ENCODE assay signal across 2 cellular contexts in genomic region chr17:41880130-41880529, GRCh38.
A peak's percentile ranks its signal among the peaks of the same experiment; 100 is the strongest.
TF ChIP-seq lines count a peak whose summit lies in the region.

No MANE protein-coding gene starts in this region.

TF ChIP-seq in liver, 16 proteins besides CTCF, POLR2A, EP300 and RAD21:
- no peak for TF ChIP-seq SP1 (IDR thresholded peaks at IDR 0.05)
- TF ChIP-seq FOXA2 (IDR thresholded peaks at IDR 0.05) = no peak
- TF ChIP-seq ATF3 (IDR thresholded peaks at IDR 0.05) = no peak
- no peak for TF ChIP-seq EGR1 (IDR thresholded peaks at IDR 0.05; ENCODE audit: low read depth in 2 of 2)
- no peak for TF ChIP-seq HNF4G (IDR thresholded peaks at IDR 0.05)
- TF ChIP-seq ZBTB33 (IDR thresholded peaks at IDR 0.05) = no peak
- TF ChIP-seq JUND (IDR thresholded peaks at IDR 0.05) = no peak
- TF ChIP-seq GABPA (IDR thresholded peaks at IDR 0.05 in 1 of 2, conservative IDR thresholded peaks at IDR 0.05 in 1 of 2) = no peak
- peak; percentile 33 to 54 for TF ChIP-seq HNF4A (conservative IDR thresholded peaks at IDR 0.05)
- no peak for TF ChIP-seq FOXA1 (IDR thresholded peaks at IDR 0.05)
- TF ChIP-seq REST (IDR thresholded peaks at IDR 0.05) = no peak
- no peak for TF ChIP-seq MAX (IDR thresholded peaks at IDR 0.05)
- peak; percentile 46 to 52 for TF ChIP-seq RXRA (IDR thresholded peaks at IDR 0.05)
- peak; percentile 76 for TF ChIP-seq NR2F2 (IDR thresholded peaks at IDR 0.05)
- no peak for TF ChIP-seq YY1 (IDR thresholded peaks at IDR 0.05)
- no peak for TF ChIP-seq TAF1 (conservative IDR thresholded peaks at IDR 0.05)
TF ChIP-seq in liver: peak in this region for 3.

TF ChIP-seq in HepG2, 621 proteins besides CTCF, POLR2A, EP300 and RAD21:
- TF ChIP-seq ZFP1 (CRISPR knock-in tag; IDR thresholded peaks at IDR 0.05) = no peak
- no peak for TF ChIP-seq ZNF816 (CRISPR knock-in tag; IDR thresholded peaks at IDR 0.05; ENCODE audit: borderline replicate concordance)
- TF ChIP-seq DRAP1 (CRISPR knock-in tag; IDR thresholded peaks at IDR 0.05) = no peak
- TF ChIP-seq CBX2 (IDR thresholded peaks at IDR 0.05; ENCODE audit: low read depth, low read length) = no peak
- no peak for TF ChIP-seq CBX2 (CRISPR knock-in tag; IDR thresholded peaks at IDR 0.05; ENCODE audit: low read depth)
- TF ChIP-seq YEATS2 (CRISPR knock-in tag; IDR thresholded peaks at IDR 0.05; ENCODE audit: borderline replicate concordance) = no peak
- no peak for TF ChIP-seq ZNF790 (CRISPR knock-in tag; IDR thresholded peaks at IDR 0.05; ENCODE audit: borderline replicate concordance)
- TF ChIP-seq THRA (CRISPR knock-in tag; IDR thresholded peaks at IDR 0.05; ENCODE audit: borderline replicate concordance) = no peak
- no peak for TF ChIP-seq NONO (IDR thresholded peaks at IDR 0.05)
- TF ChIP-seq NONO (CRISPR knock-in tag; conservative IDR thresholded peaks at IDR 0.05) = no peak
- TF ChIP-seq KDM6A (CRISPR knock-in tag; IDR thresholded peaks at IDR 0.05; ENCODE audit: low read depth) = no peak
- TF ChIP-seq ZSCAN31 (CRISPR knock-in tag; IDR thresholded peaks at IDR 0.05; ENCODE audit: low read depth) = no peak
- no peak for TF ChIP-seq ZBTB10 (CRISPR knock-in tag; IDR thresholded peaks at IDR 0.05; ENCODE audit: borderline replicate concordance)
- TF ChIP-seq BHLHE40 (IDR thresholded peaks at IDR 0.05; ENCODE audit: low read length) = no peak
- TF ChIP-seq GFI1 (CRISPR knock-in tag; IDR thresholded peaks at IDR 0.05; ENCODE audit: borderline replicate concordance) = no peak
TF ChIP-seq in HepG2: peak in this region for 0.
